ENCODE assay signal across 10 cellular contexts in the genomic region with DNA sequence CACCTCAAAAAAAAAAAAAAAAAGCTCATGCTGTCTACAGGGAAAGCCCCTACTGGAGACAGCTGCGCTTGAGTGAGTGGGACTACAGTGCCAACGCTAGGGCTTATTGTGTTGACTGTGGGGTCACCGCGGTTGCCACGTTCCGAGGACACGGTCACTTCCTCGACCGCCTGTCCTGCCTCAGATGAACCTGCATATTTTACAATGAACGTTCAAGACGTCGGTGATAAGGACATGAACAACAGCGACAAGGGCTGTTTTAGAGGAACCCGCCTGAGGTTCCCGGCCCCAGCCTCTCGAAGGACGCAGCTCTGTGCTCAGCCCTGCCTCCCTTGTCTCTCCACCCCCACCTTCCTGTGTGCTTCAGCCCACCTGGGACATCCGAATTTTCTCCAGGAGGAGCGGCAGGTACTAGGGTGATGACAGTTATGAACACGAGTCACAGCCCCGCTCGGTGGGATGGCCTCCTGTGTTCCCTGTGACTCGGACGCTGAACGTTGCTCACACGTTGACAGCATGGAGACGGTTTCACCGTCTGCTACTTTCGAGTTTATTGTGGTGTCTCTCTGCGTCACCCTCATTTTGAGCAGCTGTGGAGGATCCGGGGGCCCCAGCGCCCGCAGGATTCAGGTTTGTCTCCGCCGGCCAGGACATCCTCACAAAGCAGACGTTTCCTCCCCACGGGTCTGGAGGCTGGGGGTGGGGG. TPM values are rescaled to one million over a fixed set of nuclear protein-coding genes. Genes with fewer than 3 reads are reported as not detected.
DNase-seq lines count a peak whose midpoint lies in the region; ATAC-seq and TF ChIP-seq lines count a peak whose summit lies in the region.
"Had no signal": no experiment of that assay in that cellular context is flagged by ENCODE, and none has a peak within 500 bp of the region (broad histone marks: within the 10 kb centered on the region; RNA-seq: fewer than 3 reads in every experiment).

No MANE protein-coding gene starts in this region.

- H3K27ac ChIP-seq in ovary, result no peak overlapping the region

- no peak for TF ChIP-seq CTCF in ovary (IDR thresholded peaks at IDR 0.05)

- DNase-seq in OCI-M1 (lab: John Stamatoyannopoulos, UW) (peak; percentile 45), ovary (no peak), SW480 (ENCODE audit: low spot score) (no peak), AG20443 (ENCODE audit: low spot score) (no peak), NCI-H226 (no peak)
- DNase-seq in activated naive CD4-positive, alpha-beta T cell treated with anti-CD3 and anti-CD28 coated beads, Interleukin-2, amount 50 U/mL, for 16 hours, result peak; percentile 74
- peak; percentile 83 for DNase-seq in stimulated activated CD4-positive, alpha-beta T cell treated with anti-CD3 and anti-CD28 coated beads, Interleukin-4, amount 100 ng/mL, for 24 hours

- no peak overlapping the region for H3K4me3 ChIP-seq in ovary

- H3K27me3 ChIP-seq in ovary, result no peaks in the 10 kb centered on the region

- no peaks in the 10 kb centered on the region for H3K36me3 ChIP-seq in ovary

- no peaks in the 10 kb centered on the region for H3K9me3 ChIP-seq in ovary

- TF ChIP-seq EP300 in ovary (IDR thresholded peaks at IDR 0.05), result no peak

- no peak for TF ChIP-seq POLR2A in ovary (IDR thresholded peaks at IDR 0.05)

- WGBS in ovary, 3 donors, result 33 to 45% (median 33%) methylated on average over 36 to 37 of the region's 37 CpGs

- peak; percentile 76 for ATAC-seq in GM19438 (IDR thresholded peaks at IDR 0.05; ENCODE audit: low read depth, unreplicated experiment)

- peaks cover 3% of the 10 kb centered on the region for H3K4me1 ChIP-seq in ovary (ENCODE audit: insufficient read depth)

- intact Hi-C loops in ovary (cut with DNase I), result no loop called here

RNA-seq across cellular contexts. Expression of gene DIPK1B, which starts 11.3 kb away (rescaled TPM):
- total RNA-seq in ovary, result 10 to 100 TPM in 5 of 7 donors, 1 to 10 TPM in 2; 5.2 to 23.4 (median 13.1) TPM
- polyA plus RNA-seq in ovary, result 10 to 100 TPM in 1 of 2 donors, 1 to 10 TPM in 1; 2.9 to 15.0 TPM
- total RNA-seq: LHCN-M2 had no signal

RNA-seq across cellular contexts. Expression of gene AGPAT2, which starts 13.9 kb away (rescaled TPM):
- 10 to 100 TPM; 14.4 to 40.9 (median 24.8) TPM for total RNA-seq in ovary
- 10 to 100 TPM in 1 of 2 donors, 1 to 10 TPM in 1; 6.1 to 23.9 TPM for polyA plus RNA-seq in ovary

RNA-seq across cellular contexts. Expression of gene EGFL7, which starts 38.4 kb away (rescaled TPM):
- 100 to 1,000 TPM in 1 of 7 donors, 10 to 100 TPM in 6; 27.1 to 113 (median 43.4) TPM for total RNA-seq in ovary
- 100 to 1,000 TPM in 1 of 2 donors, under 1 TPM in 1; 0.18 to 105 TPM for polyA plus RNA-seq in ovary

RNA-seq across cellular contexts. Expression of gene LCN10, which starts 41.6 kb away (rescaled TPM):
- 10 to 100 TPM in 2 of 7 donors, 1 to 10 TPM in 5; 1.4 to 45.4 (median 4.5) TPM for total RNA-seq in ovary
- polyA plus RNA-seq in ovary, result 10 to 100 TPM in 1 of 2 donors, 1 to 10 TPM in 1; 2.4 to 15.2 TPM
- total RNA-seq: LHCN-M2 had no signal

RNA-seq across cellular contexts. Expression of gene LCN6, which starts 47.2 kb away (rescaled TPM):
- 10 to 100 TPM in 3 of 7 donors, 1 to 10 TPM in 4; 1.8 to 59.3 (median 8.3) TPM for total RNA-seq in ovary
- 10 to 100 TPM in 1 of 2 donors, 1 to 10 TPM in 1; 1.6 to 33.4 TPM for polyA plus RNA-seq in ovary
- total RNA-seq: fibroblast of villous mesenchyme, LHCN-M2 had no signal

Comparison
In these comparisons a context has a peak if more than half of its experiments do, and no peak if none do; other contexts are left out.
1. DNase-seq: peak in OCI-M1 (single experiment), activated naive CD4-positive, alpha-beta T cell treated with anti-CD3 and anti-CD28 coated beads, Interleukin-2, amount 50 U/mL, for 16 hours (single experiment) and stimulated activated CD4-positive, alpha-beta T cell treated with anti-CD3 and anti-CD28 coated beads, Interleukin-4, amount 100 ng/mL, for 24 hours (single experiment); none in ovary (0 of 5), SW480 (single experiment), AG20443 (single experiment) and NCI-H226 (single experiment).